In genomic region chr17:72264682-72265405, GRCh38 we compare ENCODE assay signal across 1 cellular context.
TF ChIP-seq lines count a peak whose summit lies in the region.

No MANE protein-coding gene starts in this region.

TF ChIP-seq in GM12878, 131 proteins besides CTCF, POLR2A, EP300 and RAD21 (continued from another document):
- TF ChIP-seq SKIL (IDR thresholded peaks at IDR 0.05; ENCODE audit: low read depth, poor library complexity, severe bottlenecking) (peak; percentile 22), CHD4 (IDR thresholded peaks at IDR 0.05) (no peak), ZNF24 (IDR thresholded peaks at IDR 0.05) (peak; percentile 81; the same call in 1 of the 2 replicates), BHLHE40 (IDR thresholded peaks at IDR 0.05; ENCODE audit: borderline replicate concordance in 1 of 2, low read depth in 2 of 2, low read length in 1 of 2) (peak; percentile 61 to 69; a peak in 2 of 4 replicates), ZBTB4 (CRISPR knock-in tag; IDR thresholded peaks at IDR 0.05) (no peak), NFIC (IDR thresholded peaks at IDR 0.05; ENCODE audit: low read depth, low read length) (peak; percentile 39; the same call in 1 of the 2 replicates), IKZF2 (IDR thresholded peaks at IDR 0.05) (peak in 1 of 2 experiments; percentile 12; a peak in 1 of 4 replicates), POLR2AphosphoS5 (IDR thresholded peaks at IDR 0.05; ENCODE audit: low read length) (no peak), ZNF687 (IDR thresholded peaks at IDR 0.05) (peak; percentile 81), POLR2AphosphoS2 (IDR thresholded peaks at IDR 0.05; ENCODE audit: low read depth, low read length) (no peak), TBL1XR1 (IDR thresholded peaks at IDR 0.05; ENCODE audit: low read depth, low read length) (0 out of 2 replicates have a peak, but pooled peaks have one; percentile 20)
